ENCODE assay signal across 8 cellular contexts in the genomic region with DNA sequence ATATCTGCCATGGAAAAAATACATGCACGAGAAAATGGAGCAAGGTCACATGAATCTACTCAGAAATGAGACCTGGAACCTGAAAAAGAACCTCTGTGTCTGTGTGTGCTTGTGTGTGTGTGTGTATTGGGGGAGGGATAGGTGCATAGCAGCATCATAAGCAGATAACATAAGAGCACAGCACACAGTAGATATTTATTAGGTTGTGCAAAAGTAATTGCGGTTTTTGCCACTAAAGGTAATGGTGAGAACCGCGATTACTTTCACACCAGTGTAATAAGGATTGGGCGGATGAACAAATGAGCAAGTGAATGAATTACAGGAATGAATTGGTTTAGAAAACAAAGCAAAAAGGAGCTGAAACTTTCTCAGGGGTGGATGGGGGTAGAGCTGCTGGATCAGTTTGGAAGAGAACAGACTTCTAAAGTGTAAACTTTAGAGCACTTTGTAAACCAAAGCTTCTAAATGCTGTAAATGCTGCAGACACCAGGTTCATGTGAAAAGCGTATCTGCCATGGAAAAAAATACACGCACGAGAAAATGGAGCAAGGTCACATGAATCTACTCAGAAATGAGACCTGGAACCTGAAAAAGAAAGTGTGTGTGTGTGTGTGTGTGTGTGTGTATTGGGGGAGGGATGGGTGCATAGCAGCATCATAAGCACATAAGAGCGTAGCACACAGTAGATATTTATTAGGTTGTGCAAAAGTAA.
A peak's percentile ranks its signal among the peaks of the same experiment; 100 is the strongest.
DNase-seq lines count a peak whose midpoint lies in the region; ATAC-seq and TF ChIP-seq lines count a peak whose summit lies in the region.

No MANE protein-coding gene starts in this region.

- H3K4me1 Mint-ChIP-seq in activated CD4-positive, alpha-beta T cell treated with anti-CD3 and anti-CD28 coated beads, Interleukin-2, amount 10 ng/mL, durations not matched to agents 24 days and 14 days = peaks cover 66% of the 10 kb centered on the region
- H3K4me1 Mint-ChIP-seq in activated CD4-positive, alpha-beta memory T cell treated with anti-CD3 and anti-CD28 coated beads, Interleukin-2, amount 10 ng/mL, durations not matched to agents 7 days and 5 days = peaks cover 73% of the 10 kb centered on the region
- peaks cover 47 to 64% of the 10 kb centered on the region in 2 donors for H3K4me1 Mint-ChIP-seq in stimulated activated naive B cell treated with anti-CD40 and anti-IgM and Interleukin-4, amounts not matched to agents 10 μg/mL and 1 μg/mL and 100 μg/mL, for 72 hours

- no peaks in the 10 kb centered on the region for H3K27me3 Mint-ChIP-seq in activated CD4-positive, alpha-beta T cell treated with anti-CD3 and anti-CD28 coated beads, Interleukin-2, amount 10 ng/mL, durations not matched to agents 24 days and 14 days
- H3K27me3 Mint-ChIP-seq in activated CD4-positive, alpha-beta memory T cell treated with anti-CD3 and anti-CD28 coated beads, Interleukin-2, amount 10 ng/mL, durations not matched to agents 7 days and 5 days = no peaks in the 10 kb centered on the region
- no peaks in the 10 kb centered on the region for H3K27me3 Mint-ChIP-seq in stimulated activated naive B cell treated with anti-CD40 and anti-IgM and Interleukin-4, amounts not matched to agents 10 μg/mL and 1 μg/mL and 100 μg/mL, for 72 hours

- no peak for TF ChIP-seq CTCF in left lung (IDR thresholded peaks at IDR 0.05)
- no peak for TF ChIP-seq CTCF in thyroid gland (IDR thresholded peaks at IDR 0.05)

- WGBS in thyroid gland, 2 donors = 84 to 90% methylated on average over 9 of the region's 9 CpGs

- no peaks in the 10 kb centered on the region for H3K27me3 ChIP-seq in left lung
- no peaks in the 10 kb centered on the region for H3K27me3 ChIP-seq in thyroid gland

- intact Hi-C loops in activated CD4-positive, alpha-beta T cell treated with anti-CD3 and anti-CD28 coated beads, Interleukin-2, amount 10 ng/mL, durations not matched to agents 24 days and 14 days (cut with micrococcal nuclease) = loop anchor here (1.0 to 2.0 kb wide), 2 partner anchors 8 to 39 kb away; no protein-coding TSS in a partner anchor
- intact Hi-C loops in left lung (cut with DNase I) (no loop called here), thyroid gland (cut with DNase I) (no loop called here)

- TF ChIP-seq POLR2A in thyroid gland (IDR thresholded peaks at IDR 0.05) = no peak

- H3K27ac ChIP-seq in left lung (peak overlapping the region; percentile 80 to 87), thyroid gland (peak overlapping the region; percentile 63 to 90 (median 88))

- H3K36me3 ChIP-seq in left lung (no peaks in the 10 kb centered on the region), thyroid gland (no peaks in the 10 kb centered on the region)

- CTCF ChIA-PET in activated CD4-positive, alpha-beta memory T cell treated with anti-CD3 and anti-CD28 coated beads, Interleukin-2, amount 10 ng/mL, durations not matched to agents 7 days and 5 days (lab: Charles Lee) = interaction anchor here (0.7 to 1.7 kb wide), 4 partner anchors 8 to 59 kb away, joined by 3 to 4 read pairs (median 3); no protein-coding TSS in a partner anchor

- H3K36me3 Mint-ChIP-seq in activated CD4-positive, alpha-beta T cell treated with anti-CD3 and anti-CD28 coated beads, Interleukin-2, amount 10 ng/mL, durations not matched to agents 24 days and 14 days (ENCODE audit: low read depth) = peaks cover 13% of the 10 kb centered on the region
- H3K36me3 Mint-ChIP-seq in activated CD4-positive, alpha-beta memory T cell treated with anti-CD3 and anti-CD28 coated beads, Interleukin-2, amount 10 ng/mL, durations not matched to agents 7 days and 5 days (ENCODE audit: low read depth) = peaks cover 9% of the 10 kb centered on the region
- H3K36me3 Mint-ChIP-seq in stimulated activated naive B cell treated with anti-CD40 and anti-IgM and Interleukin-4, amounts not matched to agents 10 μg/mL and 1 μg/mL and 100 μg/mL, for 72 hours = no peaks in the 10 kb centered on the region

- ATAC-seq in left lung = no peak
- ATAC-seq in stimulated activated naive B cell treated with anti-CD40 and anti-IgM and Interleukin-4, amounts not matched to agents 10 μg/mL and 1 μg/mL and 100 μg/mL, for 72 hours (replicated peaks) = no peak

- H3K4me1 ChIP-seq in left lung (peaks cover 41 to 77% of the 10 kb centered on the region in 2 donors), thyroid gland (peaks cover 27 to 67% of the 10 kb centered on the region in 2 donors)

- H3K4me3 ChIP-seq in left lung (no peak overlapping the region), thyroid gland (replicated peaks in 1 of 3) (no peak overlapping the region)

- H3K9me3 Mint-ChIP-seq in activated CD4-positive, alpha-beta T cell treated with anti-CD3 and anti-CD28 coated beads, Interleukin-2, amount 10 ng/mL, durations not matched to agents 24 days and 14 days = peaks cover 7% of the 10 kb centered on the region
- H3K9me3 Mint-ChIP-seq in activated CD4-positive, alpha-beta memory T cell treated with anti-CD3 and anti-CD28 coated beads, Interleukin-2, amount 10 ng/mL, durations not matched to agents 7 days and 5 days = no peaks in the 10 kb centered on the region
- no peaks in the 10 kb centered on the region for H3K9me3 Mint-ChIP-seq in stimulated activated naive B cell treated with anti-CD40 and anti-IgM and Interleukin-4, amounts not matched to agents 10 μg/mL and 1 μg/mL and 100 μg/mL, for 72 hours

- POLR2A ChIA-PET in activated CD4-positive, alpha-beta memory T cell treated with anti-CD3 and anti-CD28 coated beads, Interleukin-2, amount 10 ng/mL, durations not matched to agents 7 days and 5 days (lab: Charles Lee) = interaction anchor here (1.0 to 3.3 kb wide), 9 partner anchors 8 to 371 kb away, joined by 4 to 25 read pairs (median 7); no protein-coding TSS in a partner anchor

- peak; percentile 72 for DNase-seq in activated CD4-positive, alpha-beta T cell treated with anti-CD3 and anti-CD28 coated beads, Interleukin-2, amount 10 ng/mL, durations not matched to agents 24 days and 14 days
- DNase-seq in activated CD4-positive, alpha-beta T cell treated with anti-CD3 and anti-CD28 coated beads for 1 hour = no peak
- no peak for DNase-seq in activated CD4-positive, alpha-beta memory T cell treated with anti-CD3 and anti-CD28 coated beads, Interleukin-2, amount 10 ng/mL, durations not matched to agents 7 days and 5 days
- DNase-seq in left lung (no peak), thyroid gland (no peak), HK-2 (ENCODE audit: unreplicated experiment) (no peak), NCI-H1048 (lab: John Stamatoyannopoulos, UW) (no peak)
- DNase-seq in stimulated activated naive B cell treated with anti-CD40 and anti-IgM and Interleukin-4, amounts not matched to agents 10 μg/mL and 1 μg/mL and 100 μg/mL, for 72 hours = no peak

- H3K4me3 Mint-ChIP-seq in activated CD4-positive, alpha-beta T cell treated with anti-CD3 and anti-CD28 coated beads, Interleukin-2, amount 10 ng/mL, durations not matched to agents 24 days and 14 days = peak overlapping the region; percentile 17
- no peak overlapping the region for H3K4me3 Mint-ChIP-seq in activated CD4-positive, alpha-beta memory T cell treated with anti-CD3 and anti-CD28 coated beads, Interleukin-2, amount 10 ng/mL, durations not matched to agents 7 days and 5 days
- no peak overlapping the region for H3K4me3 Mint-ChIP-seq in stimulated activated naive B cell treated with anti-CD40 and anti-IgM and Interleukin-4, amounts not matched to agents 10 μg/mL and 1 μg/mL and 100 μg/mL, for 72 hours

- H3K9me3 ChIP-seq in left lung = no peaks in the 10 kb centered on the region
- no peaks in the 10 kb centered on the region for H3K9me3 ChIP-seq in thyroid gland

- H3K27ac Mint-ChIP-seq in activated CD4-positive, alpha-beta T cell treated with anti-CD3 and anti-CD28 coated beads, Interleukin-2, amount 10 ng/mL, durations not matched to agents 24 days and 14 days = peak overlapping the region; percentile 79
- peak overlapping the region; percentile 58 for H3K27ac Mint-ChIP-seq in activated CD4-positive, alpha-beta memory T cell treated with anti-CD3 and anti-CD28 coated beads, Interleukin-2, amount 10 ng/mL, durations not matched to agents 7 days and 5 days
- no peak overlapping the region for H3K27ac Mint-ChIP-seq in stimulated activated naive B cell treated with anti-CD40 and anti-IgM and Interleukin-4, amounts not matched to agents 10 μg/mL and 1 μg/mL and 100 μg/mL, for 72 hours
